10 cellular contexts compared by ENCODE assay signal in genomic region chr1:28449904-28450303, GRCh38. TPM values are rescaled to one million over a fixed set of nuclear protein-coding genes. Genes with fewer than 3 reads are reported as not detected.
DNase-seq lines count a peak whose midpoint lies in the region; ATAC-seq and TF ChIP-seq lines count a peak whose summit lies in the region.
"Had no signal": no experiment of that assay in that cellular context is flagged by ENCODE, and none has a peak within 500 bp of the region (broad histone marks: within the 10 kb centered on the region; RNA-seq: fewer than 3 reads in every experiment).

No MANE protein-coding gene starts in this region.

- peak overlapping the region; percentile 69 for H3K27ac Mint-ChIP-seq in chondrocyte (ENCODE audit: unreplicated experiment)

- H3K4me1 Mint-ChIP-seq in chondrocyte (ENCODE audit: low read depth) = peaks cover 19% of the 10 kb centered on the region

- H3K4me3 Mint-ChIP-seq in chondrocyte (ENCODE audit: unreplicated experiment) = no peak overlapping the region

- ATAC-seq in RWPE2 (ENCODE audit: low read depth) = peak; percentile 95
- peak; percentile 90 for ATAC-seq in stimulated activated naive CD8-positive, alpha-beta T cell treated with anti-CD3 and anti-CD28 coated beads, Interleukin-15, Interleukin-2, amounts not matched to agents 100 U/mL and 50 U/mL, for 24 hours
- no peak for ATAC-seq in GM21529 (IDR thresholded peaks at IDR 0.05; ENCODE audit: unreplicated experiment)
- no peak for ATAC-seq in GM19395 (IDR thresholded peaks at IDR 0.05; ENCODE audit: unreplicated experiment)

- peaks cover 14% of the 10 kb centered on the region for H3K4me1 ChIP-seq in RWPE2 (ENCODE audit: insufficient read depth, poor library complexity, severe bottlenecking)

- H3K27me3 Mint-ChIP-seq in chondrocyte (ENCODE audit: low read depth) = no peaks in the 10 kb centered on the region

- no peaks in the 10 kb centered on the region for H3K9me3 Mint-ChIP-seq in chondrocyte (ENCODE audit: low read depth)

- H3K4me3 ChIP-seq in RWPE2 (ENCODE audit: severe bottlenecking) = no peak overlapping the region
- H3K4me3 ChIP-seq: skin epidermis had no signal

- peaks cover 17% of the 10 kb centered on the region for H3K36me3 ChIP-seq in RWPE2 (ENCODE audit: low read depth)

- TF ChIP-seq CTCF in RWPE2 (IDR thresholded peaks at IDR 0.05; ENCODE audit: poor library complexity, severe bottlenecking) (no peak), chondrocyte (IDR thresholded peaks at IDR 0.05) (no peak)

- H3K27ac ChIP-seq in RWPE2 (ENCODE audit: poor library complexity, severe bottlenecking) = peak overlapping the region; percentile 40

- H3K9me3 ChIP-seq in RWPE2 (ENCODE audit: severe bottlenecking) = no peaks in the 10 kb centered on the region

- DNase-seq in activated T-cell treated with anti-CD3 and anti-CD28 coated beads for 24 hours (ENCODE audit: low read depth) (peak; percentile 13), RWPE2 (ENCODE audit: low spot score) (no peak), chondrocyte (ENCODE audit: low spot score) (no peak), NCI-H2107 treated with DMSO at 0.1 percent for 48 hours (lab: John Stamatoyannopoulos, UW; ENCODE audit: unreplicated experiment) (no peak)
- no peak for DNase-seq in activated T-cell treated with anti-CD3 and anti-CD28 coated beads, Interleukin-2, amount 50 U/mL, for 1 hour
- DNase-seq in stimulated activated naive CD8-positive, alpha-beta T cell treated with anti-CD3 and anti-CD28 coated beads, Interleukin-15, Interleukin-2, amounts not matched to agents 100 U/mL and 50 U/mL, for 24 hours = peak; percentile 36
- DNase-seq: aorta had no signal

- peaks cover 4% of the 10 kb centered on the region for H3K36me3 Mint-ChIP-seq in chondrocyte (ENCODE audit: low read depth)

- H3K27me3 ChIP-seq in RWPE2 (ENCODE audit: insufficient read depth, poor library complexity, severe bottlenecking) = no peaks in the 10 kb centered on the region

RNA-seq across cellular contexts. Expression of gene RCC1, which starts 55.9 kb away (rescaled TPM):
- 18.8 to 20.5 TPM (median 20.5 TPM) in 3 replicates for total RNA-seq in chondrocyte

Comparison
In these comparisons a context has a peak if more than half of its experiments do, and no peak if none do; other contexts are left out.
1. DNase-seq: peak in activated T-cell treated with anti-CD3 and anti-CD28 coated beads for 24 hours (single experiment) and stimulated activated naive CD8-positive, alpha-beta T cell treated with anti-CD3 and anti-CD28 coated beads, Interleukin-15, Interleukin-2, amounts not matched to agents 100 U/mL and 50 U/mL, for 24 hours (single experiment); none in activated T-cell treated with anti-CD3 and anti-CD28 coated beads, Interleukin-2, amount 50 U/mL, for 1 hour (single experiment), RWPE2 (single experiment), chondrocyte (single experiment) and NCI-H2107 treated with DMSO at 0.1 percent for 48 hours (single experiment).
2. ATAC-seq: peak in RWPE2 (single experiment) and stimulated activated naive CD8-positive, alpha-beta T cell treated with anti-CD3 and anti-CD28 coated beads, Interleukin-15, Interleukin-2, amounts not matched to agents 100 U/mL and 50 U/mL, for 24 hours (single experiment); none in GM21529 (single experiment) and GM19395 (single experiment).